27 cellular contexts compared by ENCODE assay signal in genomic region chr1:233151850-233152249, GRCh38.
DNase-seq lines count a peak whose midpoint lies in the region; ATAC-seq and TF ChIP-seq lines count a peak whose summit lies in the region.
"Had no signal": no experiment of that assay in that cellular context is flagged by ENCODE, and none has a peak within 500 bp of the region (broad histone marks: within the 10 kb centered on the region; RNA-seq: fewer than 3 reads in every experiment).

No MANE protein-coding gene starts in this region.

- DNase-seq in MCF 10A (ENCODE audit: unreplicated experiment), result no peak
- no peak for DNase-seq in breast epithelium (ENCODE audit: low spot score in 2 of 2)
- DNase-seq in heart left ventricle, result peak; percentile 32 to 65 (median 44)
- DNase-seq in medulla oblongata (ENCODE audit: extremely low spot score), result peak; percentile 7
- no peak for DNase-seq in activated naive CD4-positive, alpha-beta T cell treated with anti-CD3 and anti-CD28 coated beads, Interleukin-2, amount 10 ng/mL, durations not matched to agents 7 days and 5 days
- DNase-seq in NCI-H1417 (lab: John Stamatoyannopoulos, UW), result no peak
- no peak for DNase-seq in C1 segment of cervical spinal cord (lab: John Stamatoyannopoulos, UW)
- DNase-seq: ACHN; CD8-positive, alpha-beta T cell; DND-41; GOT3; HCEC 1CT; IMR-90; NCI-H1105; NCI-H1694; NCI-H2081; NCI-H2171; NCI-H345; NCI-H524; NCI-H774 had no signal

- H3K27me3 Mint-ChIP-seq in MCF 10A (ENCODE audit: insufficient read depth, unreplicated experiment), result no peaks in the 10 kb centered on the region
- no peaks in the 10 kb centered on the region for H3K27me3 Mint-ChIP-seq in activated naive CD4-positive, alpha-beta T cell treated with anti-CD3 and anti-CD28 coated beads, Interleukin-2, amount 10 ng/mL, durations not matched to agents 7 days and 5 days
- no peaks in the 10 kb centered on the region for H3K27me3 Mint-ChIP-seq in stimulated activated memory B cell treated with anti-CD40 and anti-IgM and Interleukin-4, amounts not matched to agents 10 μg/mL and 1 μg/mL and 100 μg/mL, for 72 hours

- no peak overlapping the region for H3K4me3 Mint-ChIP-seq in MCF 10A (ENCODE audit: unreplicated experiment)
- H3K4me3 Mint-ChIP-seq in activated naive CD4-positive, alpha-beta T cell treated with anti-CD3 and anti-CD28 coated beads, Interleukin-2, amount 10 ng/mL, durations not matched to agents 7 days and 5 days, result no peak overlapping the region
- H3K4me3 Mint-ChIP-seq in stimulated activated memory B cell treated with anti-CD40 and anti-IgM and Interleukin-4, amounts not matched to agents 10 μg/mL and 1 μg/mL and 100 μg/mL, for 72 hours, result no peak overlapping the region
- H3K4me3 Mint-ChIP-seq: CD8-positive, alpha-beta T cell had no signal

- H3K9me3 ChIP-seq in breast epithelium (no peaks in the 10 kb centered on the region), heart left ventricle (no peaks in the 10 kb centered on the region)
- H3K9me3 ChIP-seq: BLaER1, SJSA1 had no signal

- no TSS peak for BruUV-seq in MCF 10A (replicated peaks; lab: Mats Ljungman, UMichigan)

- H3K27me3 ChIP-seq in breast epithelium, result no peaks in the 10 kb centered on the region
- H3K27me3 ChIP-seq in heart left ventricle, result no peaks in the 10 kb centered on the region
- H3K27me3 ChIP-seq: BLaER1, SJSA1 had no signal

- intact Hi-C loops in MCF 10A (cut with micrococcal nuclease) (no loop called here), breast epithelium (cut with DNase I; ENCODE audit: low total_unique reads) (no loop called here), heart left ventricle (cut with DNase I) (no loop called here)

- ATAC-seq in heart left ventricle, result peak; percentile 83 to 98 (median 90)
- no peak for ATAC-seq in stimulated activated memory B cell treated with anti-CD40 and anti-IgM and Interleukin-4, amounts not matched to agents 10 μg/mL and 1 μg/mL and 100 μg/mL, for 72 hours
- ATAC-seq: CD8-positive, alpha-beta T cell; GM12878; Panc1 had no signal

- TF ChIP-seq CTCF in MCF 10A (IDR thresholded peaks at IDR 0.05; ENCODE audit: unreplicated experiment) (no peak), breast epithelium (IDR thresholded peaks at IDR 0.05) (no peak), heart left ventricle (IDR thresholded peaks at IDR 0.05) (no peak)

- H3K36me3 ChIP-seq in breast epithelium, result no peaks in the 10 kb centered on the region
- no peaks in the 10 kb centered on the region for H3K36me3 ChIP-seq in heart left ventricle
- H3K36me3 ChIP-seq: SJSA1 had no signal

- no peaks in the 10 kb centered on the region for H3K9me3 Mint-ChIP-seq in MCF 10A (ENCODE audit: unreplicated experiment)
- H3K9me3 Mint-ChIP-seq in activated naive CD4-positive, alpha-beta T cell treated with anti-CD3 and anti-CD28 coated beads, Interleukin-2, amount 10 ng/mL, durations not matched to agents 7 days and 5 days, result no peaks in the 10 kb centered on the region
- no peaks in the 10 kb centered on the region for H3K9me3 Mint-ChIP-seq in stimulated activated memory B cell treated with anti-CD40 and anti-IgM and Interleukin-4, amounts not matched to agents 10 μg/mL and 1 μg/mL and 100 μg/mL, for 72 hours
- H3K9me3 Mint-ChIP-seq: CD8-positive, alpha-beta T cell had no signal

- no peaks in the 10 kb centered on the region for H3K4me1 Mint-ChIP-seq in MCF 10A (ENCODE audit: insufficient read depth, unreplicated experiment)
- no peaks in the 10 kb centered on the region for H3K4me1 Mint-ChIP-seq in activated naive CD4-positive, alpha-beta T cell treated with anti-CD3 and anti-CD28 coated beads, Interleukin-2, amount 10 ng/mL, durations not matched to agents 7 days and 5 days
- H3K4me1 Mint-ChIP-seq in stimulated activated memory B cell treated with anti-CD40 and anti-IgM and Interleukin-4, amounts not matched to agents 10 μg/mL and 1 μg/mL and 100 μg/mL, for 72 hours, result no peaks in the 10 kb centered on the region

- 38 to 51% (median 43%) methylated on average over 6 of the region's 6 CpGs for WGBS in heart left ventricle, 4 donors

- H3K4me1 ChIP-seq in breast epithelium (no peaks in the 10 kb centered on the region), heart left ventricle (peaks cover 0 to 15% (median 4%) of the 10 kb centered on the region in 12 donors)
- H3K4me1 ChIP-seq: BLaER1, SJSA1 had no signal

- POLR2A ChIA-PET in MCF 10A (lab: Yijun Ruan, JAX), result interaction anchor here (0.6 to 1.2 kb wide), 2 partner anchors 10 to 15 kb away, joined by 3 read pairs; no protein-coding TSS in a partner anchor

- H3K27ac Mint-ChIP-seq in MCF 10A (ENCODE audit: low read depth, unreplicated experiment), result peak overlapping the region; percentile 49
- no peak overlapping the region for H3K27ac Mint-ChIP-seq in activated naive CD4-positive, alpha-beta T cell treated with anti-CD3 and anti-CD28 coated beads, Interleukin-2, amount 10 ng/mL, durations not matched to agents 7 days and 5 days
- H3K27ac Mint-ChIP-seq in stimulated activated memory B cell treated with anti-CD40 and anti-IgM and Interleukin-4, amounts not matched to agents 10 μg/mL and 1 μg/mL and 100 μg/mL, for 72 hours, result no peak overlapping the region
- H3K27ac Mint-ChIP-seq: CD8-positive, alpha-beta T cell had no signal

- no peak overlapping the region for H3K27ac ChIP-seq in breast epithelium
- no peak overlapping the region for H3K27ac ChIP-seq in heart left ventricle
- H3K27ac ChIP-seq: 22Rv1, BLaER1, KMS-11, SJSA1 had no signal

- peaks cover 49% of the 10 kb centered on the region for H3K36me3 Mint-ChIP-seq in MCF 10A (ENCODE audit: insufficient read depth, unreplicated experiment)
- H3K36me3 Mint-ChIP-seq in activated naive CD4-positive, alpha-beta T cell treated with anti-CD3 and anti-CD28 coated beads, Interleukin-2, amount 10 ng/mL, durations not matched to agents 7 days and 5 days, result peaks cover 13% of the 10 kb centered on the region
- peaks cover 60% of the 10 kb centered on the region for H3K36me3 Mint-ChIP-seq in stimulated activated memory B cell treated with anti-CD40 and anti-IgM and Interleukin-4, amounts not matched to agents 10 μg/mL and 1 μg/mL and 100 μg/mL, for 72 hours

- TF ChIP-seq POLR2A in breast epithelium (IDR thresholded peaks at IDR 0.05) (no peak), heart left ventricle (IDR thresholded peaks at IDR 0.05) (no peak)

- CTCF ChIA-PET in MCF 10A (lab: Yijun Ruan, JAX), result interaction anchor here (1.5 kb wide), 1 partner anchor 17 kb away, joined by 3 read pairs; no protein-coding TSS in a partner anchor
- CTCF ChIA-PET in activated naive CD4-positive, alpha-beta T cell treated with anti-CD3 and anti-CD28 coated beads, Interleukin-2, amount 10 ng/mL, durations not matched to agents 7 days and 5 days (lab: Charles Lee), result no interaction called here

- no peak overlapping the region for H3K4me3 ChIP-seq in breast epithelium
- H3K4me3 ChIP-seq in heart left ventricle, result no peak overlapping the region
- H3K4me3 ChIP-seq: BLaER1, GM12878, SJSA1 had no signal

Comparison
In these comparisons a context has a peak if more than half of its experiments do, and no peak if none do; other contexts are left out.
1. DNase-seq: peak in heart left ventricle (5 of 5) and medulla oblongata (single experiment); none in MCF 10A (single experiment), breast epithelium (0 of 2), activated naive CD4-positive, alpha-beta T cell treated with anti-CD3 and anti-CD28 coated beads, Interleukin-2, amount 10 ng/mL, durations not matched to agents 7 days and 5 days (single experiment), NCI-H1417 (0 of 3) and C1 segment of cervical spinal cord (0 of 14).